ENCODE assay signal across 25 cellular contexts in genomic region chr4:36227913-36228312, GRCh38. TPM values are rescaled to one million over a fixed set of nuclear protein-coding genes. Genes with fewer than 3 reads are reported as not detected.
"Had no signal": no experiment of that assay in that cellular context is flagged by ENCODE, and none has a peak within 500 bp of the region (broad histone marks: within the 10 kb centered on the region; RNA-seq: fewer than 3 reads in every experiment).

No MANE protein-coding gene starts in this region.

- H3K4me1 ChIP-seq: left ventricle myocardium inferior, right atrium auricular region, SJSA1 had no signal

- H3K4me3 Mint-ChIP-seq: activated CD8-positive, alpha-beta memory T cell treated with anti-CD3 and anti-CD28 coated beads, Interleukin-2, amount 10 ng/mL, durations not matched to agents 7 days and 5 days; activated naive CD8-positive, alpha-beta T cell treated with anti-CD3 and anti-CD28 coated beads, Interleukin-2, amount 10 ng/mL, durations not matched to agents 7 days and 5 days; activated T-cell treated with anti-CD3 and anti-CD28 coated beads, Interleukin-2, amount 50 U/mL, for 24 hours; T-helper 2 cell treated with Interferon-gamma antibody and Interleukin-4, amounts not matched to agents 5 μg/mL and 100 μg/mL, for 36 hours; type B pancreatic cell had no signal

- H3K4me3 ChIP-seq: left ventricle myocardium inferior, right atrium auricular region, SJSA1, suprapubic skin had no signal

- H3K27me3 Mint-ChIP-seq: activated CD8-positive, alpha-beta memory T cell treated with anti-CD3 and anti-CD28 coated beads, Interleukin-2, amount 10 ng/mL, durations not matched to agents 7 days and 5 days; activated naive CD8-positive, alpha-beta T cell treated with anti-CD3 and anti-CD28 coated beads, Interleukin-2, amount 10 ng/mL, durations not matched to agents 7 days and 5 days; activated T-cell treated with anti-CD3 and anti-CD28 coated beads, Interleukin-2, amount 50 U/mL, for 24 hours; naive thymus-derived CD8-positive, alpha-beta T cell; type B pancreatic cell had no signal

- ATAC-seq: activated CD8-positive, alpha-beta memory T cell treated with anti-CD3 and anti-CD28 coated beads, Interleukin-2, amount 10 ng/mL, durations not matched to agents 7 days and 5 days; esophagus mucosa; naive thymus-derived CD8-positive, alpha-beta T cell; stimulated activated naive CD8-positive, alpha-beta T cell treated with anti-CD3 and anti-CD28 coated beads, Interleukin-15, Interleukin-2, amounts not matched to agents 100 U/mL and 50 U/mL, for 24 hours had no signal

- H3K27me3 ChIP-seq: right atrium auricular region, SJSA1, suprapubic skin had no signal

- DNase-seq: activated CD4-positive, alpha-beta T cell treated with anti-CD3 and anti-CD28 coated beads, Interleukin-2, amount 50 U/mL, for 4 hours; activated CD4-positive, CD25-positive, alpha-beta regulatory T cell treated with anti-CD3 and anti-CD28 coated beads, Interleukin-2, amount 50 U/mL, for 72 hours; activated CD8-positive, alpha-beta memory T cell treated with anti-CD3 and anti-CD28 coated beads, Interleukin-2, amount 10 ng/mL, durations not matched to agents 7 days and 5 days; activated effector memory CD4-positive, alpha-beta T cell treated with Interleukin-2 at 50 U/mL for 16 hours; activated naive CD8-positive, alpha-beta T cell treated with anti-CD3 and anti-CD28 coated beads, Interleukin-2, amount 10 ng/mL, durations not matched to agents 7 days and 5 days; activated T-cell treated with anti-CD3 and anti-CD28 coated beads, Interleukin-2, amount 50 U/mL, for 24 hours; anterior cingulate cortex; hippocampal formation; kidney; left ventricle myocardium inferior; naive thymus-derived CD8-positive, alpha-beta T cell; nucleus accumbens; small intestine; stimulated activated CD4-positive, alpha-beta T cell treated with anti-CD3 and anti-CD28 coated beads, Interleukin-4, amount 100 ng/mL, for 4 hours; stimulated activated CD8-positive, alpha-beta memory T cell treated with anti-CD3 and anti-CD28 coated beads, Interleukin-4, amount 100 ng/mL, for 48 hours; stimulated activated naive CD8-positive, alpha-beta T cell treated with anti-CD3 and anti-CD28 coated beads, Interleukin-15, Interleukin-2, amounts not matched to agents 100 U/mL and 50 U/mL, for 24 hours had no signal

- H3K9me3 ChIP-seq: right atrium auricular region, SJSA1, suprapubic skin had no signal

- H3K9me3 Mint-ChIP-seq: activated T-cell treated with anti-CD3 and anti-CD28 coated beads, Interleukin-2, amount 50 U/mL, for 24 hours; naive thymus-derived CD8-positive, alpha-beta T cell; type B pancreatic cell had no signal

- H3K36me3 ChIP-seq: left ventricle myocardium inferior, right atrium auricular region, SJSA1, suprapubic skin had no signal

- H3K27ac Mint-ChIP-seq: activated CD8-positive, alpha-beta memory T cell treated with anti-CD3 and anti-CD28 coated beads, Interleukin-2, amount 10 ng/mL, durations not matched to agents 7 days and 5 days; activated naive CD8-positive, alpha-beta T cell treated with anti-CD3 and anti-CD28 coated beads, Interleukin-2, amount 10 ng/mL, durations not matched to agents 7 days and 5 days; activated T-cell treated with anti-CD3 and anti-CD28 coated beads, Interleukin-2, amount 50 U/mL, for 24 hours; T-helper 2 cell treated with Interferon-gamma antibody and Interleukin-4, amounts not matched to agents 5 μg/mL and 100 μg/mL, for 36 hours; type B pancreatic cell had no signal

- H3K27ac ChIP-seq: left ventricle myocardium inferior, right atrium auricular region, SJSA1, suprapubic skin had no signal

RNA-seq across cellular contexts. Expression of gene DTHD1, which starts 53.5 kb away (rescaled TPM):
- total RNA-seq: chondrocyte, dermis microvascular lymphatic vessel endothelial cell, glomerular endothelial cell, left ventricle myocardium inferior, SJSA1 had no signal
